ENCODE assay signal across 10 cellular contexts in genomic region chr2:26692814-26693286, GRCh38. TPM values are rescaled to one million over a fixed set of nuclear protein-coding genes. Genes with fewer than 3 reads are reported as not detected.
DNase-seq lines count a peak whose midpoint lies in the region; ATAC-seq and TF ChIP-seq lines count a peak whose summit lies in the region.
"Had no signal": no experiment of that assay in that cellular context is flagged by ENCODE, and none has a peak within 500 bp of the region (broad histone marks: within the 10 kb centered on the region; RNA-seq: fewer than 3 reads in every experiment).

No MANE protein-coding gene starts in this region.

- no peak overlapping the region for H3K9ac ChIP-seq in iPS-20b (ENCODE audit: low read depth, low read length)

- peaks cover 52% of the 10 kb centered on the region for H3K27me3 Mint-ChIP-seq in activated CD4-positive, alpha-beta T cell treated with anti-CD3 and anti-CD28 coated beads for 36 hours
- H3K27me3 Mint-ChIP-seq in activated CD4-positive, alpha-beta T cell treated with anti-CD3 and anti-CD28 coated beads, Interleukin-2, amount 10 ng/mL, durations not matched to agents 24 days and 14 days = peaks cover 57% of the 10 kb centered on the region
- H3K27me3 Mint-ChIP-seq in activated CD8-positive, alpha-beta T cell treated with anti-CD3 and anti-CD28 coated beads for 36 hours = peaks cover 47% of the 10 kb centered on the region

- CTCF ChIA-PET in activated CD4-positive, alpha-beta T cell treated with anti-CD3 and anti-CD28 coated beads for 36 hours (lab: Charles Lee) = no interaction called here
- CTCF ChIA-PET in activated CD8-positive, alpha-beta T cell treated with anti-CD3 and anti-CD28 coated beads for 36 hours (lab: Charles Lee) = interaction anchor here (1.0 kb wide), 1 partner anchor 154 kb away, joined by 4 read pairs; no protein-coding TSS in a partner anchor

- H3K4me3 ChIP-seq in iPS-20b (ENCODE audit: low read length) (peak overlapping the region; percentile 58; the same call in 1 of the 2 replicates), testis (peak overlapping the region; percentile 31 to 58)

- intact Hi-C loops in activated CD4-positive, alpha-beta T cell treated with anti-CD3 and anti-CD28 coated beads for 36 hours (cut with DNase I, micrococcal nuclease) = no loop called here
- intact Hi-C loops in activated CD4-positive, alpha-beta T cell treated with anti-CD3 and anti-CD28 coated beads, Interleukin-2, amount 10 ng/mL, durations not matched to agents 24 days and 14 days (cut with micrococcal nuclease) = no loop called here
- intact Hi-C loops in activated CD8-positive, alpha-beta T cell treated with anti-CD3 and anti-CD28 coated beads for 36 hours (cut with micrococcal nuclease) = no loop called here
- intact Hi-C loops in testis (cut with DNase I; ENCODE audit: low total_unique reads) = no loop called here

- peak; percentile 31 for DNase-seq in activated CD4-positive, alpha-beta T cell treated with anti-CD3 and anti-CD28 coated beads for 36 hours
- DNase-seq in activated CD4-positive, alpha-beta T cell treated with anti-CD3 and anti-CD28 coated beads, Interleukin-2, amount 10 ng/mL, durations not matched to agents 24 days and 14 days = no peak
- DNase-seq in activated CD8-positive, alpha-beta T cell treated with anti-CD3 and anti-CD28 coated beads for 36 hours = peak; percentile 8
- DNase-seq in testis (no peak), Kasumi-1 (lab: John Stamatoyannopoulos, UW) (no peak), GOT3 (lab: John Stamatoyannopoulos, UW) (no peak), A172 (ENCODE audit: low spot score) (no peak)

- no peak for TF ChIP-seq CTCF in activated CD8-positive, alpha-beta T cell treated with anti-CD3 and anti-CD28 coated beads for 36 hours (IDR thresholded peaks at IDR 0.05)
- TF ChIP-seq CTCF in testis (IDR thresholded peaks at IDR 0.05) = no peak

- 0% methylated on average over 44 of the region's 67 CpGs; no CpG with 5 or more reads in 1 of the 2 donors for WGBS in testis, 2 donors

- H3K4me1 Mint-ChIP-seq in activated CD4-positive, alpha-beta T cell treated with anti-CD3 and anti-CD28 coated beads for 36 hours = peaks cover 3% of the 10 kb centered on the region
- H3K4me1 Mint-ChIP-seq in activated CD4-positive, alpha-beta T cell treated with anti-CD3 and anti-CD28 coated beads, Interleukin-2, amount 10 ng/mL, durations not matched to agents 24 days and 14 days = no peaks in the 10 kb centered on the region
- peaks cover 4% of the 10 kb centered on the region for H3K4me1 Mint-ChIP-seq in activated CD8-positive, alpha-beta T cell treated with anti-CD3 and anti-CD28 coated beads for 36 hours (ENCODE audit: low read depth)

- no peaks in the 10 kb centered on the region for H3K36me3 Mint-ChIP-seq in activated CD4-positive, alpha-beta T cell treated with anti-CD3 and anti-CD28 coated beads for 36 hours (ENCODE audit: low read depth)
- no peaks in the 10 kb centered on the region for H3K36me3 Mint-ChIP-seq in activated CD4-positive, alpha-beta T cell treated with anti-CD3 and anti-CD28 coated beads, Interleukin-2, amount 10 ng/mL, durations not matched to agents 24 days and 14 days (ENCODE audit: low read depth)
- H3K36me3 Mint-ChIP-seq in activated CD8-positive, alpha-beta T cell treated with anti-CD3 and anti-CD28 coated beads for 36 hours (ENCODE audit: low read depth) = no peaks in the 10 kb centered on the region

- POLR2A ChIA-PET in activated CD4-positive, alpha-beta T cell treated with anti-CD3 and anti-CD28 coated beads for 36 hours (lab: Charles Lee) = no interaction called here
- POLR2A ChIA-PET in activated CD8-positive, alpha-beta T cell treated with anti-CD3 and anti-CD28 coated beads for 36 hours (lab: Charles Lee) = no interaction called here

- no peaks in the 10 kb centered on the region for H3K36me3 ChIP-seq in iPS-20b (ENCODE audit: insufficient read depth, low read depth, low read length)
- no peaks in the 10 kb centered on the region for H3K36me3 ChIP-seq in testis (ENCODE audit: low read depth, missing control alignments)

- 0 out of 2 replicates have a peak, but pooled peaks cover 4% of the 10 kb centered on the region for H3K4me1 ChIP-seq in iPS-20b (ENCODE audit: insufficient read depth, low read length)
- peaks cover 12% of the 10 kb centered on the region for H3K4me1 ChIP-seq in testis

- H3K9me3 Mint-ChIP-seq in activated CD4-positive, alpha-beta T cell treated with anti-CD3 and anti-CD28 coated beads for 36 hours (ENCODE audit: low read depth) = no peaks in the 10 kb centered on the region
- H3K9me3 Mint-ChIP-seq in activated CD4-positive, alpha-beta T cell treated with anti-CD3 and anti-CD28 coated beads, Interleukin-2, amount 10 ng/mL, durations not matched to agents 24 days and 14 days = no peaks in the 10 kb centered on the region
- no peaks in the 10 kb centered on the region for H3K9me3 Mint-ChIP-seq in activated CD8-positive, alpha-beta T cell treated with anti-CD3 and anti-CD28 coated beads for 36 hours

- no peak for ATAC-seq in activated CD4-positive, alpha-beta T cell treated with anti-CD3 and anti-CD28 coated beads for 36 hours
- ATAC-seq in activated CD8-positive, alpha-beta T cell treated with anti-CD3 and anti-CD28 coated beads for 36 hours = peak; percentile 27

- H3K27ac Mint-ChIP-seq in activated CD4-positive, alpha-beta T cell treated with anti-CD3 and anti-CD28 coated beads for 36 hours = no peak overlapping the region
- no peak overlapping the region for H3K27ac Mint-ChIP-seq in activated CD4-positive, alpha-beta T cell treated with anti-CD3 and anti-CD28 coated beads, Interleukin-2, amount 10 ng/mL, durations not matched to agents 24 days and 14 days
- H3K27ac Mint-ChIP-seq in activated CD8-positive, alpha-beta T cell treated with anti-CD3 and anti-CD28 coated beads for 36 hours = no peak overlapping the region

- no peak overlapping the region for H3K4me3 Mint-ChIP-seq in activated CD4-positive, alpha-beta T cell treated with anti-CD3 and anti-CD28 coated beads for 36 hours
- H3K4me3 Mint-ChIP-seq in activated CD4-positive, alpha-beta T cell treated with anti-CD3 and anti-CD28 coated beads, Interleukin-2, amount 10 ng/mL, durations not matched to agents 24 days and 14 days = no peak overlapping the region
- H3K4me3 Mint-ChIP-seq in activated CD8-positive, alpha-beta T cell treated with anti-CD3 and anti-CD28 coated beads for 36 hours = no peak overlapping the region

- H3K9me3 ChIP-seq in iPS-20b (ENCODE audit: insufficient read depth, low read depth, low read length) (no peaks in the 10 kb centered on the region), testis (no peaks in the 10 kb centered on the region)

- H3K27ac ChIP-seq in iPS-20b (ENCODE audit: low read length) (no peak overlapping the region), testis (no peak overlapping the region)

- TF ChIP-seq POLR2A in testis (IDR thresholded peaks at IDR 0.05) = no peak

- H3K27me3 ChIP-seq in iPS-20b (ENCODE audit: insufficient read depth, low read length) (peaks cover 83% of the 10 kb centered on the region), testis (no peaks in the 10 kb centered on the region)

RNA-seq across cellular contexts. Expression of gene KCNK3, which starts 0.3 kb away (rescaled TPM):
- total RNA-seq in activated CD4-positive, alpha-beta T cell treated with anti-CD3 and anti-CD28 coated beads for 36 hours = not detected
- total RNA-seq in activated CD4-positive, alpha-beta T cell treated with anti-CD3 and anti-CD28 coated beads, Interleukin-2, amount 10 ng/mL, durations not matched to agents 24 days and 14 days = not detected in 2 replicates
- total RNA-seq in activated CD8-positive, alpha-beta T cell treated with anti-CD3 and anti-CD28 coated beads for 36 hours = not detected
- 1 to 10 TPM; 1.0 to 2.5 TPM for total RNA-seq in testis
- 1.5 TPM for polyA plus RNA-seq in testis (ENCODE audit: insufficient read depth, low read depth, low replicate concordance)
- 0.05 and 0.60 TPM in 2 replicates for total RNA-seq in A172 (2014; rRNA removed; shearing (Covaris generic))
- total RNA-seq: bronchial epithelial cell, LHCN-M2 had no signal

RNA-seq across cellular contexts. Expression of gene CIB4, which starts 51.7 kb away (rescaled TPM):
- total RNA-seq in activated CD4-positive, alpha-beta T cell treated with anti-CD3 and anti-CD28 coated beads for 36 hours = not detected
- total RNA-seq in activated CD4-positive, alpha-beta T cell treated with anti-CD3 and anti-CD28 coated beads, Interleukin-2, amount 10 ng/mL, durations not matched to agents 24 days and 14 days = not detected in 2 replicates
- total RNA-seq in activated CD8-positive, alpha-beta T cell treated with anti-CD3 and anti-CD28 coated beads for 36 hours = not detected
- 1 to 10 TPM; 7.5 to 8.7 TPM for total RNA-seq in testis
- polyA plus RNA-seq in testis (ENCODE audit: insufficient read depth, low read depth, low replicate concordance) = 30.6 TPM
- not detected in 2 replicates for total RNA-seq in A172 (2014; rRNA removed; shearing (Covaris generic))
- total RNA-seq: bronchial epithelial cell, LHCN-M2 had no signal

Comparison
In these comparisons a context has a peak if more than half of its experiments do, and no peak if none do; other contexts are left out.
1. DNase-seq: peak in activated CD4-positive, alpha-beta T cell treated with anti-CD3 and anti-CD28 coated beads for 36 hours (single experiment) and activated CD8-positive, alpha-beta T cell treated with anti-CD3 and anti-CD28 coated beads for 36 hours (single experiment); none in activated CD4-positive, alpha-beta T cell treated with anti-CD3 and anti-CD28 coated beads, Interleukin-2, amount 10 ng/mL, durations not matched to agents 24 days and 14 days (single experiment), testis (single experiment), Kasumi-1 (0 of 2), GOT3 (single experiment) and A172 (single experiment).